12 cellular contexts compared by ENCODE assay signal in genomic region chr1:113396585-113396984, GRCh38. TPM values are rescaled to one million over a fixed set of nuclear protein-coding genes. Genes with fewer than 3 reads are reported as not detected.
DNase-seq lines count a peak whose midpoint lies in the region; ATAC-seq, FAIRE-seq and TF ChIP-seq lines count a peak whose summit lies in the region.
"Had no signal": no experiment of that assay in that cellular context is flagged by ENCODE, and none has a peak within 500 bp of the region (broad histone marks: within the 10 kb centered on the region; RNA-seq: fewer than 3 reads in every experiment).

No MANE protein-coding gene starts in this region.

- peaks cover 50% of the 10 kb centered on the region for H3K27me3 Mint-ChIP-seq in activated CD8-positive, alpha-beta memory T cell treated with anti-CD3 and anti-CD28 coated beads, Interleukin-2, amount 10 ng/mL, durations not matched to agents 7 days and 5 days

- peaks cover 13% of the 10 kb centered on the region for H3K4me1 Mint-ChIP-seq in activated CD8-positive, alpha-beta memory T cell treated with anti-CD3 and anti-CD28 coated beads, Interleukin-2, amount 10 ng/mL, durations not matched to agents 7 days and 5 days

- DNase-seq in EH (ENCODE audit: low read depth) (peak; percentile 72), NCI-H460 (ENCODE audit: extremely low read depth, low read depth) (peak; percentile 51), choroid plexus epithelial cell (ENCODE audit: low read depth) (peak; percentile 64), omental fat pad (ENCODE audit: low spot score) (no peak), GM12891 (ENCODE audit: insufficient read length, low spot score) (no peak)
- DNase-seq in activated CD8-positive, alpha-beta memory T cell treated with anti-CD3 and anti-CD28 coated beads, Interleukin-2, amount 10 ng/mL, durations not matched to agents 7 days and 5 days: no peak
- DNase-seq: amygdala, foreskin melanocyte, right cardiac atrium had no signal

- no peaks in the 10 kb centered on the region for H3K9me3 Mint-ChIP-seq in activated CD8-positive, alpha-beta memory T cell treated with anti-CD3 and anti-CD28 coated beads, Interleukin-2, amount 10 ng/mL, durations not matched to agents 7 days and 5 days (ENCODE audit: low read depth)
- H3K9me3 Mint-ChIP-seq: memory B cell had no signal

- peak; percentile 82 for ATAC-seq in omental fat pad (ENCODE audit: low FRiP score)
- no peak for ATAC-seq in GM18519 (IDR thresholded peaks at IDR 0.05; ENCODE audit: low FRiP score, unreplicated experiment)
- ATAC-seq in activated CD8-positive, alpha-beta memory T cell treated with anti-CD3 and anti-CD28 coated beads, Interleukin-2, amount 10 ng/mL, durations not matched to agents 7 days and 5 days: no peak
- no peak for ATAC-seq in GM19455 (IDR thresholded peaks at IDR 0.05; ENCODE audit: unreplicated experiment)
- ATAC-seq: right cardiac atrium had no signal

- H3K4me3 ChIP-seq in choroid plexus epithelial cell (ENCODE audit: low read depth, low read length): no peak overlapping the region

- H3K36me3 Mint-ChIP-seq in activated CD8-positive, alpha-beta memory T cell treated with anti-CD3 and anti-CD28 coated beads, Interleukin-2, amount 10 ng/mL, durations not matched to agents 7 days and 5 days: no peaks in the 10 kb centered on the region
- H3K36me3 Mint-ChIP-seq: memory B cell had no signal

- no peak overlapping the region for H3K4me3 Mint-ChIP-seq in activated CD8-positive, alpha-beta memory T cell treated with anti-CD3 and anti-CD28 coated beads, Interleukin-2, amount 10 ng/mL, durations not matched to agents 7 days and 5 days
- H3K4me3 Mint-ChIP-seq: memory B cell had no signal

- H3K27ac Mint-ChIP-seq in activated CD8-positive, alpha-beta memory T cell treated with anti-CD3 and anti-CD28 coated beads, Interleukin-2, amount 10 ng/mL, durations not matched to agents 7 days and 5 days: no peak overlapping the region
- H3K27ac Mint-ChIP-seq: memory B cell had no signal

- no peak for TF ChIP-seq POLR2A in GM12891 (IDR thresholded peaks at IDR 0.05; ENCODE audit: low read depth, low read length)

- no peak for FAIRE-seq in GM12891 (lab: Jason Lieb, UNC)

- TF ChIP-seq CTCF in choroid plexus epithelial cell (conservative IDR thresholded peaks at IDR 0.05; ENCODE audit: low read depth, low read length) (no peak), omental fat pad (IDR thresholded peaks at IDR 0.05) (no peak)

- CTCF ChIA-PET in activated CD8-positive, alpha-beta memory T cell treated with anti-CD3 and anti-CD28 coated beads, Interleukin-2, amount 10 ng/mL, durations not matched to agents 7 days and 5 days (lab: Charles Lee): interaction anchor here (0.6 kb wide), 1 partner anchor 507 kb away, joined by 3 read pairs; no protein-coding TSS in a partner anchor

TF ChIP-seq in GM12891, 5 proteins besides CTCF, POLR2A, EP300 and RAD21:
- no peak for TF ChIP-seq POU2F2 (IDR thresholded peaks at IDR 0.05; ENCODE audit: low read depth, low read length)
- no peak for TF ChIP-seq POLR2AphosphoS5 (IDR thresholded peaks at IDR 0.05; ENCODE audit: low read depth, low read length)
- no peak for TF ChIP-seq PAX5 (IDR thresholded peaks at IDR 0.05; ENCODE audit: insufficient read depth, low read length, severe bottlenecking)
- no peak for TF ChIP-seq SPI1 (IDR thresholded peaks at IDR 0.05; ENCODE audit: low read depth, low read length)
- no peak for TF ChIP-seq TAF1 (IDR thresholded peaks at IDR 0.05; ENCODE audit: low read depth, low read length)

RNA-seq across cellular contexts. Expression of gene MAGI3, which starts 6.3 kb away (rescaled TPM):
- total RNA-seq in NCI-H460 (2014; rRNA removed; shearing (Covaris generic)): 4.1 and 4.3 TPM in 2 replicates
- polyA plus RNA-seq in NCI-H460 (2014; cell fraction: nucleus; rRNA removed): 3.1 and 4.1 TPM in 2 replicates
- 10 to 100 TPM in 3 of 4 donors, 1 to 10 TPM in 1; 7.6 to 19.3 (median 15.6) TPM for total RNA-seq in omental fat pad
- polyA plus RNA-seq in GM12891 (2012; ENCODE audit: low read depth, missing spikeins): 0.09 TPM
- 1 to 10 TPM; 6.5 to 9.8 TPM for total RNA-seq in activated CD8-positive, alpha-beta memory T cell treated with anti-CD3 and anti-CD28 coated beads, Interleukin-2, amount 10 ng/mL, durations not matched to agents 7 days and 5 days

Comparison
In these comparisons a context has a peak if more than half of its experiments do, and no peak if none do; other contexts are left out.
1. DNase-seq: peak in EH (single experiment), NCI-H460 (single experiment) and choroid plexus epithelial cell (single experiment); none in omental fat pad (single experiment), GM12891 (single experiment) and activated CD8-positive, alpha-beta memory T cell treated with anti-CD3 and anti-CD28 coated beads, Interleukin-2, amount 10 ng/mL, durations not matched to agents 7 days and 5 days (single experiment).